Comparison of ENCODE assay signal across 8 cellular contexts in genomic region chr3:24494616-24495333, GRCh38. TPM values are rescaled to one million over a fixed set of nuclear protein-coding genes. Genes with fewer than 3 reads are reported as not detected.
DNase-seq lines count a peak whose midpoint lies in the region; ATAC-seq lines count a peak whose summit lies in the region.

Gene THRB, minus strand, starts transcription at chr3:24494850.

- H3K36me3 Mint-ChIP-seq in stimulated activated memory B cell treated with anti-CD40 and anti-IgM and Interleukin-4, amounts not matched to agents 10 μg/mL and 1 μg/mL and 100 μg/mL, for 72 hours, result no peaks in the 10 kb centered on the region
- no peaks in the 10 kb centered on the region for H3K36me3 Mint-ChIP-seq in activated CD4-positive, alpha-beta memory T cell treated with anti-CD3 and anti-CD28 coated beads, Interleukin-2, amount 10 ng/mL, durations not matched to agents 7 days and 5 days (ENCODE audit: low read depth)

- H3K27ac Mint-ChIP-seq in stimulated activated memory B cell treated with anti-CD40 and anti-IgM and Interleukin-4, amounts not matched to agents 10 μg/mL and 1 μg/mL and 100 μg/mL, for 72 hours, result peak within 1 kb of the TSS; percentile 80
- H3K27ac Mint-ChIP-seq in activated CD4-positive, alpha-beta memory T cell treated with anti-CD3 and anti-CD28 coated beads, Interleukin-2, amount 10 ng/mL, durations not matched to agents 7 days and 5 days, result no peak within 1 kb of the TSS

- H3K4me1 Mint-ChIP-seq in stimulated activated memory B cell treated with anti-CD40 and anti-IgM and Interleukin-4, amounts not matched to agents 10 μg/mL and 1 μg/mL and 100 μg/mL, for 72 hours, result peaks cover 24% of the 10 kb centered on the region
- no peaks in the 10 kb centered on the region for H3K4me1 Mint-ChIP-seq in activated CD4-positive, alpha-beta memory T cell treated with anti-CD3 and anti-CD28 coated beads, Interleukin-2, amount 10 ng/mL, durations not matched to agents 7 days and 5 days

- peaks cover 52% of the 10 kb centered on the region for H3K27me3 Mint-ChIP-seq in stimulated activated memory B cell treated with anti-CD40 and anti-IgM and Interleukin-4, amounts not matched to agents 10 μg/mL and 1 μg/mL and 100 μg/mL, for 72 hours
- H3K27me3 Mint-ChIP-seq in activated CD4-positive, alpha-beta memory T cell treated with anti-CD3 and anti-CD28 coated beads, Interleukin-2, amount 10 ng/mL, durations not matched to agents 7 days and 5 days, result peaks cover 41% of the 10 kb centered on the region

- ATAC-seq in GM21576 (IDR thresholded peaks at IDR 0.05; ENCODE audit: unreplicated experiment) (peak; percentile 42), left lobe of liver (peak; percentile 69)
- peak; percentile 62 for ATAC-seq in stimulated activated memory B cell treated with anti-CD40 and anti-IgM and Interleukin-4, amounts not matched to agents 10 μg/mL and 1 μg/mL and 100 μg/mL, for 72 hours

- H3K36me3 ChIP-seq in NT2/D1 (ENCODE audit: insufficient read depth, insufficient read length, low read length), result no peaks in the 10 kb centered on the region

- POLR2A ChIA-PET in activated CD4-positive, alpha-beta memory T cell treated with anti-CD3 and anti-CD28 coated beads, Interleukin-2, amount 10 ng/mL, durations not matched to agents 7 days and 5 days (lab: Charles Lee), result no interaction called here

- peak within 1 kb of the TSS; percentile 88 for H3K9ac ChIP-seq in NT2/D1 (ENCODE audit: insufficient read length, low read depth)

- in situ Hi-C loops in Caki2 (cut with HindIII; ENCODE audit: low pct_unique_long_range_greater_than_20kb, low sequenced_read_pairs), result no loop called here

- peak within 1 kb of the TSS; percentile 80 for H3K4me3 ChIP-seq in NT2/D1 (ENCODE audit: insufficient read length, low read depth)

- peaks cover 18% of the 10 kb centered on the region for H3K27me3 ChIP-seq in NT2/D1 (ENCODE audit: insufficient read depth, insufficient read length)

- DNase-seq in Caki2 (ENCODE audit: low read depth), result peak; percentile 79
- no peak for DNase-seq in NT2/D1 (ENCODE audit: low read depth, low spot score)
- peak; percentile 52 for DNase-seq in dermis blood vessel endothelial cell
- peak; percentile 86 for DNase-seq in left lobe of liver (ENCODE audit: low spot score)
- no peak for DNase-seq in activated CD4-positive, alpha-beta memory T cell treated with anti-CD3 and anti-CD28 coated beads, Interleukin-2, amount 10 ng/mL, durations not matched to agents 7 days and 5 days
- DNase-seq in effector CD8-positive, alpha-beta T cell (lab: John Stamatoyannopoulos, UW), result no peak

- H3K4me1 ChIP-seq in NT2/D1 (ENCODE audit: insufficient read depth, insufficient read length), result no peaks in the 10 kb centered on the region

- no peaks in the 10 kb centered on the region for H3K9me3 ChIP-seq in NT2/D1 (ENCODE audit: insufficient read depth, low read length)

- CTCF ChIA-PET in activated CD4-positive, alpha-beta memory T cell treated with anti-CD3 and anti-CD28 coated beads, Interleukin-2, amount 10 ng/mL, durations not matched to agents 7 days and 5 days (lab: Charles Lee), result no interaction called here

- H3K9me3 Mint-ChIP-seq in stimulated activated memory B cell treated with anti-CD40 and anti-IgM and Interleukin-4, amounts not matched to agents 10 μg/mL and 1 μg/mL and 100 μg/mL, for 72 hours, result no peaks in the 10 kb centered on the region
- H3K9me3 Mint-ChIP-seq in activated CD4-positive, alpha-beta memory T cell treated with anti-CD3 and anti-CD28 coated beads, Interleukin-2, amount 10 ng/mL, durations not matched to agents 7 days and 5 days, result no peaks in the 10 kb centered on the region

- peak within 1 kb of the TSS; percentile 86 for H3K4me3 Mint-ChIP-seq in stimulated activated memory B cell treated with anti-CD40 and anti-IgM and Interleukin-4, amounts not matched to agents 10 μg/mL and 1 μg/mL and 100 μg/mL, for 72 hours
- H3K4me3 Mint-ChIP-seq in activated CD4-positive, alpha-beta memory T cell treated with anti-CD3 and anti-CD28 coated beads, Interleukin-2, amount 10 ng/mL, durations not matched to agents 7 days and 5 days, result no peak within 1 kb of the TSS

RNA-seq across cellular contexts. Expression of gene THRB, which starts in this region (rescaled TPM):
- total RNA-seq in Caki2 (2014; rRNA removed; shearing (Covaris generic); ENCODE audit: low replicate concordance), result 2.8 and 13.5 TPM in 2 replicates
- total RNA-seq in dermis blood vessel endothelial cell (0.23 and 0.34 TPM in 2 replicates), left lobe of liver (30.7 TPM)
- not detected for total RNA-seq in activated CD4-positive, alpha-beta memory T cell treated with anti-CD3 and anti-CD28 coated beads, Interleukin-2, amount 10 ng/mL, durations not matched to agents 7 days and 5 days

Comparison
In these comparisons a context has a peak if more than half of its experiments do, and no peak if none do; other contexts are left out.
1. Peak in DNase-seq in dermis blood vessel endothelial cell; RNA of the gene not detected or under 1 TPM.
2. DNase-seq: peak in Caki2 (single experiment) and left lobe of liver (single experiment); none in NT2/D1 (single experiment), activated CD4-positive, alpha-beta memory T cell treated with anti-CD3 and anti-CD28 coated beads, Interleukin-2, amount 10 ng/mL, durations not matched to agents 7 days and 5 days (single experiment) and effector CD8-positive, alpha-beta T cell (single experiment).
3. Peak in every context shown above with its lines, with median percentiles within 50 percentile points of each other: ATAC-seq.